In the genomic region with DNA sequence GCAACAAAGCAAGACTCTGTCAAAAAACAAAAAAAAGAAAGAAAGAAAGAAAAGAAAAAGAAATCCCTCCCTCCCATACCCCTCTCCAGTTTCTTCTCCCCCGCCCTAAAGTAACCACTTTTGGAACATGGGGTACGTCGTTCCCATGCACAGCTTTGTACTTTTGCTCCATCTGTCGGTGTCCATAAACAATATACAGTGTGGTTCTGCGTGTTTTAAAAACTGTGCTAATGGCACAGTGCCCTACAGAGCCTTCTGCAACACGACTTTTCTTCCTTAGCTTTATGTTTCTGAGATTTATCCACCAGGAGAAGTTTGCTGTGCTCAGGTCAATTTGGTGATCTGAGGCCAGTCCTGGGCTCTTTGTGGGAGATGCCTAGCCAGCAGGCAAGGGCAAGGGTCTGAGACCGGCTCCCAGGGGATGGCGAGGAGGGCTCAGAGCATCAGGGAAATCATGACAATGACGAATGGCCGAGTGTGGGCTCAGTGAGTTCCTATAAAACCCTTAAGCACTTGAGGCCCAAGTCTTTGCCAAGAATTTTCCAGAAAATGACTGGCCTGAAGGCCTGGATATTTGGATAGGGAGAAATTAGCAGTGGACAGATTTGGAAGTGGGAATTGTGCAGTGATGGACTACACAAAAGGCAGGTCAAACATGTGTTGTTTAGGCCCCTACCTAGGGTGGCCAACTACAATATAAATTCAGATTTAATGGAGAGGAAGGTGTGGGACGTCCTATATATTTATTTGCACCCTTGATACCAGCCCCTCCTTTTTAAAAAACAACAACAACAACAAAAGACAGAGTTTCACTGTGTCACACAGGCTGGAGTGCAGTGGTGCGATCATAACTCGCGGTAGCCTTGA, we compare ENCODE assay signal across 13 cellular contexts. TPM values are rescaled to one million over a fixed set of nuclear protein-coding genes. Genes with fewer than 3 reads are reported as not detected.
A peak's percentile ranks its signal among the peaks of the same experiment; 100 is the strongest.
DNase-seq lines count a peak whose midpoint lies in the region; ATAC-seq and TF ChIP-seq lines count a peak whose summit lies in the region.
"Had no signal": no experiment of that assay in that cellular context is flagged by ENCODE, and none has a peak within 500 bp of the region (broad histone marks: within the 10 kb centered on the region; RNA-seq: fewer than 3 reads in every experiment).

No MANE protein-coding gene starts in this region.

- H3K4me1 ChIP-seq in muscle layer of colon (ENCODE audit: insufficient read depth, low read length), result peaks cover 31% of the 10 kb centered on the region

- DNase-seq in activated T-cell treated with anti-CD3 and anti-CD28 coated beads, Interleukin-2, amount 50 U/mL, for 72 hours, result no peak
- DNase-seq in activated T-cell treated with anti-CD3 and anti-CD28 coated beads, Interleukin-2, amount 50 U/mL, for 1 hour, result no peak
- DNase-seq in type B pancreatic cell (ENCODE audit: extremely low spot score, unreplicated experiment), result no peak
- DNase-seq in AG20443 (ENCODE audit: low spot score), result no peak
- DNase-seq in NCI-H1694 treated with DMSO at 0.1 percent for 48 hours (lab: John Stamatoyannopoulos, UW), result no peak
- DNase-seq in G401 (ENCODE audit: low spot score), result no peak
- DNase-seq: DMS79 treated with DMSO at 0.1 percent for 48 hours, NCI-H2029 had no signal

- H3K36me3 Mint-ChIP-seq in activated T-cell treated with anti-CD3 and anti-CD28 coated beads, Interleukin-2, amount 50 U/mL, for 72 hours (ENCODE audit: insufficient read depth in 2 of 2), result peaks cover 0 to 2% of the 10 kb centered on the region in 2 donors
- H3K36me3 Mint-ChIP-seq in activated T-helper 17 cell treated with anti-CD3 and anti-CD28 coated beads, Interleukin-2, amount 50 U/mL, for 72 hours (ENCODE audit: low read depth), result no peaks in the 10 kb centered on the region
- H3K36me3 Mint-ChIP-seq in type B pancreatic cell, result no peaks in the 10 kb centered on the region

- H3K27me3 Mint-ChIP-seq in activated T-cell treated with anti-CD3 and anti-CD28 coated beads, Interleukin-2, amount 50 U/mL, for 72 hours (ENCODE audit: low read depth), result no peaks in the 10 kb centered on the region
- H3K27me3 Mint-ChIP-seq in activated T-helper 17 cell treated with anti-CD3 and anti-CD28 coated beads, Interleukin-2, amount 50 U/mL, for 72 hours, result no peaks in the 10 kb centered on the region
- no peaks in the 10 kb centered on the region for H3K27me3 Mint-ChIP-seq in type B pancreatic cell

- H3K27ac Mint-ChIP-seq in activated T-cell treated with anti-CD3 and anti-CD28 coated beads, Interleukin-2, amount 50 U/mL, for 72 hours, result no peak overlapping the region
- no peak overlapping the region for H3K27ac Mint-ChIP-seq in activated T-helper 17 cell treated with anti-CD3 and anti-CD28 coated beads, Interleukin-2, amount 50 U/mL, for 72 hours
- H3K27ac Mint-ChIP-seq in type B pancreatic cell, result peak overlapping the region; percentile 79
- H3K27ac Mint-ChIP-seq: endodermal cell had no signal

- H3K9ac ChIP-seq in muscle layer of colon (ENCODE audit: low read length), result no peak overlapping the region

- H3K27me3 ChIP-seq in muscle layer of colon (ENCODE audit: control insufficient read depth in 1 of 2, insufficient read depth in 2 of 2, low read length in 2 of 2), result no peaks in the 10 kb centered on the region

- no peaks in the 10 kb centered on the region for H3K36me3 ChIP-seq in muscle layer of colon (ENCODE audit: insufficient read depth, low read length)

- H3K9me3 ChIP-seq in muscle layer of colon (ENCODE audit: low read length), result no peaks in the 10 kb centered on the region

- H3K4me3 ChIP-seq in muscle layer of colon (ENCODE audit: low read depth in 1 of 2, low read length in 2 of 2), result no peak overlapping the region
- H3K4me3 ChIP-seq: GM12878 had no signal

- in situ Hi-C loops in G401 (cut with HindIII; ENCODE audit: low sequenced_read_pairs), result no loop called here

- peaks cover 19% of the 10 kb centered on the region for H3K4me1 Mint-ChIP-seq in activated T-cell treated with anti-CD3 and anti-CD28 coated beads, Interleukin-2, amount 50 U/mL, for 72 hours (ENCODE audit: low read depth)
- H3K4me1 Mint-ChIP-seq in activated T-helper 17 cell treated with anti-CD3 and anti-CD28 coated beads, Interleukin-2, amount 50 U/mL, for 72 hours, result peaks cover 4% of the 10 kb centered on the region
- peaks cover 24% of the 10 kb centered on the region for H3K4me1 Mint-ChIP-seq in type B pancreatic cell (ENCODE audit: unreplicated experiment)

- no peak for ATAC-seq in activated T-cell treated with anti-CD3 and anti-CD28 coated beads, Interleukin-2, amount 50 U/mL, for 72 hours (replicated peaks in 1 of 2)
- ATAC-seq in activated T-helper 17 cell treated with anti-CD3 and anti-CD28 coated beads, Interleukin-2, amount 50 U/mL, for 72 hours (replicated peaks), result no peak
- ATAC-seq: GM12878, left colon had no signal

- H3K4me3 Mint-ChIP-seq in activated T-cell treated with anti-CD3 and anti-CD28 coated beads, Interleukin-2, amount 50 U/mL, for 72 hours, result peak overlapping the region; percentile 25 to 50
- H3K4me3 Mint-ChIP-seq in activated T-helper 17 cell treated with anti-CD3 and anti-CD28 coated beads, Interleukin-2, amount 50 U/mL, for 72 hours, result peak overlapping the region; percentile 84
- peak overlapping the region; percentile 59 for H3K4me3 Mint-ChIP-seq in type B pancreatic cell

- peak overlapping the region; percentile 40 for H3K27ac ChIP-seq in muscle layer of colon (ENCODE audit: low read depth, low read length)

- H3K9me3 Mint-ChIP-seq in activated T-cell treated with anti-CD3 and anti-CD28 coated beads, Interleukin-2, amount 50 U/mL, for 72 hours, result no peaks in the 10 kb centered on the region
- H3K9me3 Mint-ChIP-seq in activated T-helper 17 cell treated with anti-CD3 and anti-CD28 coated beads, Interleukin-2, amount 50 U/mL, for 72 hours, result no peaks in the 10 kb centered on the region
- H3K9me3 Mint-ChIP-seq in type B pancreatic cell, result no peaks in the 10 kb centered on the region
- H3K9me3 Mint-ChIP-seq: endodermal cell had no signal

- no peak for TF ChIP-seq CTCF in type B pancreatic cell (conservative IDR thresholded peaks at IDR 0.05)

RNA-seq across cellular contexts. Expression of a gene that starts 1.9 kb away (rescaled TPM):
- 10 to 100 TPM; 13.6 to 26.7 TPM for total RNA-seq in activated T-cell treated with anti-CD3 and anti-CD28 coated beads, Interleukin-2, amount 50 U/mL, for 72 hours
- total RNA-seq in activated T-helper 17 cell treated with anti-CD3 and anti-CD28 coated beads, Interleukin-2, amount 50 U/mL, for 72 hours, result 1 to 10 TPM; 3.8 to 9.7 TPM
- total RNA-seq in type B pancreatic cell (ENCODE audit: low replicate concordance), result 6.3 and 9.3 TPM in 2 replicates
- 20.7 and 32.2 TPM in 2 replicates for total RNA-seq in G401 (2014; rRNA removed; shearing (Covaris generic))
